9 cellular contexts compared by ENCODE assay signal in genomic region chr7:87217983-87218653, GRCh38. TPM values are rescaled to one million over a fixed set of nuclear protein-coding genes. Genes with fewer than 3 reads are reported as not detected.
DNase-seq lines count a peak whose midpoint lies in the region; ATAC-seq, FAIRE-seq and TF ChIP-seq lines count a peak whose summit lies in the region.
"Had no signal": no experiment of that assay in that cellular context is flagged by ENCODE, and none has a peak within 500 bp of the region (broad histone marks: within the 10 kb centered on the region; RNA-seq: fewer than 3 reads in every experiment).

No MANE protein-coding gene starts in this region.

- H3K36me3 ChIP-seq in right atrium auricular region = no peaks in the 10 kb centered on the region
- no peaks in the 10 kb centered on the region for H3K36me3 ChIP-seq in K562 (ENCODE audit: control insufficient read depth, insufficient read depth, low read length)
- no peaks in the 10 kb centered on the region for H3K36me3 ChIP-seq in mucosa of rectum (ENCODE audit: control insufficient read depth in 2 of 2, insufficient read depth in 2 of 2, low read length in 2 of 2)

- in situ Hi-C loops in K562 (cut with MboI) = no loop called here

- H3K27me3 ChIP-seq in right atrium auricular region (no peaks in the 10 kb centered on the region), K562 (ENCODE audit: control insufficient read depth in 2 of 2, insufficient read depth in 2 of 2, low read length in 2 of 2) (peaks cover 22 to 29% of the 10 kb centered on the region in 2 experiments; a peak in 4 of 5 replicates), mucosa of rectum (ENCODE audit: control insufficient read depth in 2 of 2, insufficient read depth in 2 of 2, low read length in 2 of 2) (peaks cover 4 to 5% of the 10 kb centered on the region in 2 donors)

- H3K79me2 ChIP-seq in K562 (ENCODE audit: control insufficient read depth, insufficient read depth, low read length) = no peaks in the 10 kb centered on the region

- TF ChIP-seq CTCF in right atrium auricular region (IDR thresholded peaks at IDR 0.05) = no peak
- no peak for TF ChIP-seq CTCF in K562 (IDR thresholded peaks at IDR 0.05 in 2 of 3, conservative IDR thresholded peaks at IDR 0.05 in 1 of 3; ENCODE audit: insufficient read depth in 2 of 3, low read depth in 1 of 3, low read length in 3 of 3)

- POLR2A ChIA-PET in K562 (lab: Yijun Ruan, JAX) = no interaction called here

- H3K4me3 ChIP-seq in right atrium auricular region (peak overlapping the region; percentile 68 to 75), K562 (no peak overlapping the region), mucosa of rectum (ENCODE audit: low read length in 2 of 2) (peak overlapping the region; percentile 91 to 98)

- no TSS peak for BruUV-seq in K562 (replicated peaks; lab: Mats Ljungman, UMichigan)

- intact Hi-C loops in left ventricle myocardium superior (cut with micrococcal nuclease) (loop anchor here (2.0 kb wide), 1 partner anchor 17 kb away; no protein-coding TSS in a partner anchor), K562 (cut with micrococcal nuclease) (loop anchor here (2.0 to 10.0 kb wide), 2 partner anchors 65 to 657 kb away; partner anchors contain the start of genes DBF4, DMTF1 and SLC25A40)

- TF ChIP-seq EP300 in K562 (IDR thresholded peaks at IDR 0.05; ENCODE audit: low read length) = no peak

- WGBS in K562 (ENCODE audit: insufficient coverage, low coverage, missing lambda C conversion rate) = 28% methylated on average over 9 of the region's 9 CpGs

- no peaks in the 10 kb centered on the region for H3K9me1 ChIP-seq in K562 (ENCODE audit: control insufficient read depth, insufficient read depth, low read length)

- peaks cover 0 to 27% of the 10 kb centered on the region in 2 donors for H3K4me1 ChIP-seq in right atrium auricular region
- peaks cover 11 to 18% of the 10 kb centered on the region in 2 experiments; a peak in 4 of 5 replicates for H3K4me1 ChIP-seq in K562 (replicated peaks in 1 of 2; ENCODE audit: control insufficient read depth in 2 of 2, insufficient read depth in 2 of 2, low read length in 2 of 2)
- H3K4me1 ChIP-seq in mucosa of rectum (ENCODE audit: control insufficient read depth in 2 of 2, insufficient read depth in 2 of 2, low read length in 2 of 2) = peaks cover 19 to 21% of the 10 kb centered on the region in 2 donors

- peak overlapping the region; percentile 3; the same call in 1 of the 2 replicates for H2AFZ ChIP-seq in K562 (ENCODE audit: low read depth, low read length)

- no peak for DNase-seq in right atrium auricular region (ENCODE audit: low spot score)
- no peak for DNase-seq in left ventricle myocardium superior
- no peak for DNase-seq in K562 (ENCODE audit: extremely low read depth in 1 of 4, low spot score in 3 of 4)
- DNase-seq in NCI-H774 (lab: John Stamatoyannopoulos, UW) = no peak
- DNase-seq in AG08396 (ENCODE audit: low spot score) = no peak
- no peak for DNase-seq in erythroblast (lab: John Stamatoyannopoulos, UW)
- DNase-seq: SHP77 treated with DMSO at 0.1 percent for 48 hours had no signal

- CTCF ChIA-PET in K562 (lab: Yijun Ruan, JAX; ENCODE audit: low intra/inter-chr PET ratio) = no interaction called here

- no peak for TF ChIP-seq RAD21 in K562 (CRISPR knock-in tag; conservative IDR thresholded peaks at IDR 0.05 in 1 of 2, IDR thresholded peaks at IDR 0.05 in 1 of 2)

- peak overlapping the region; percentile 81; the same call in 1 of the 2 replicates for H3K4me2 ChIP-seq in K562 (ENCODE audit: insufficient read depth, low read length)

- FAIRE-seq in K562 (lab: Jason Lieb, UNC) = no peak

- no peak for ATAC-seq in left ventricle myocardium superior
- ATAC-seq in K562 = no peak
- no peak for ATAC-seq in GM21717 (IDR thresholded peaks at IDR 0.05; ENCODE audit: unreplicated experiment)

- no peaks in the 10 kb centered on the region for H4K20me1 ChIP-seq in K562 (replicated peaks; ENCODE audit: control insufficient read depth, insufficient read depth, low read length)

- TF ChIP-seq POLR2A in K562 (conservative IDR thresholded peaks at IDR 0.05) (no peak), erythroblast (IDR thresholded peaks at IDR 0.05; ENCODE audit: low read length) (no peak)

- H3K27ac ChIP-seq in right atrium auricular region (peak overlapping the region; percentile 80 to 82), K562 (ENCODE audit: extremely low read depth, low read depth, low read length) (no peak overlapping the region), mucosa of rectum (ENCODE audit: low read depth in 2 of 2, low read length in 2 of 2) (peak overlapping the region; percentile 84 to 86)

- H3K9me3 ChIP-seq in right atrium auricular region (no peaks in the 10 kb centered on the region), K562 (replicated peaks; ENCODE audit: control insufficient read depth, insufficient read depth, low read depth, low read length) (no peaks in the 10 kb centered on the region), mucosa of rectum (ENCODE audit: control insufficient read depth in 2 of 2, low read length in 2 of 2) (no peaks in the 10 kb centered on the region)

- H3K9ac ChIP-seq in K562 (ENCODE audit: insufficient read depth in 1 of 2, low read depth in 2 of 2, low read length in 2 of 2) (no peak overlapping the region), mucosa of rectum (ENCODE audit: low read depth in 1 of 2, low read length in 2 of 2) (peak overlapping the region in 1 of 2 donors; percentile 93)

TF ChIP-seq in K562, 482 proteins besides CTCF, POLR2A, EP300 and RAD21 (continues in another document):
- TF ChIP-seq, protein P1, sequence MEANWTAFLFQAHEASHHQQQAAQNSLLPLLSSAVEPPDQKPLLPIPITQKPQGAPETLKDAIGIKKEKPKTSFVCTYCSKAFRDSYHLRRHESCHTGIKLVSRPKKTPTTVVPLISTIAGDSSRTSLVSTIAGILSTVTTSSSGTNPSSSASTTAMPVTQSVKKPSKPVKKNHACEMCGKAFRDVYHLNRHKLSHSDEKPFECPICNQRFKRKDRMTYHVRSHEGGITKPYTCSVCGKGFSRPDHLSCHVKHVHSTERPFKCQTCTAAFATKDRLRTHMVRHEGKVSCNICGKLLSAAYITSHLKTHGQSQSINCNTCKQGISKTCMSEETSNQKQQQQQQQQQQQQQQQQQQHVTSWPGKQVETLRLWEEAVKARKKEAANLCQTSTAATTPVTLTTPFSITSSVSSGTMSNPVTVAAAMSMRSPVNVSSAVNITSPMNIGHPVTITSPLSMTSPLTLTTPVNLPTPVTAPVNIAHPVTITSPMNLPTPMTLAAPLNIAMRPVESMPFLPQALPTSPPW (CRISPR knock-in tag; IDR thresholded peaks at IDR 0.05) = no peak
- TF ChIP-seq, protein P2, sequence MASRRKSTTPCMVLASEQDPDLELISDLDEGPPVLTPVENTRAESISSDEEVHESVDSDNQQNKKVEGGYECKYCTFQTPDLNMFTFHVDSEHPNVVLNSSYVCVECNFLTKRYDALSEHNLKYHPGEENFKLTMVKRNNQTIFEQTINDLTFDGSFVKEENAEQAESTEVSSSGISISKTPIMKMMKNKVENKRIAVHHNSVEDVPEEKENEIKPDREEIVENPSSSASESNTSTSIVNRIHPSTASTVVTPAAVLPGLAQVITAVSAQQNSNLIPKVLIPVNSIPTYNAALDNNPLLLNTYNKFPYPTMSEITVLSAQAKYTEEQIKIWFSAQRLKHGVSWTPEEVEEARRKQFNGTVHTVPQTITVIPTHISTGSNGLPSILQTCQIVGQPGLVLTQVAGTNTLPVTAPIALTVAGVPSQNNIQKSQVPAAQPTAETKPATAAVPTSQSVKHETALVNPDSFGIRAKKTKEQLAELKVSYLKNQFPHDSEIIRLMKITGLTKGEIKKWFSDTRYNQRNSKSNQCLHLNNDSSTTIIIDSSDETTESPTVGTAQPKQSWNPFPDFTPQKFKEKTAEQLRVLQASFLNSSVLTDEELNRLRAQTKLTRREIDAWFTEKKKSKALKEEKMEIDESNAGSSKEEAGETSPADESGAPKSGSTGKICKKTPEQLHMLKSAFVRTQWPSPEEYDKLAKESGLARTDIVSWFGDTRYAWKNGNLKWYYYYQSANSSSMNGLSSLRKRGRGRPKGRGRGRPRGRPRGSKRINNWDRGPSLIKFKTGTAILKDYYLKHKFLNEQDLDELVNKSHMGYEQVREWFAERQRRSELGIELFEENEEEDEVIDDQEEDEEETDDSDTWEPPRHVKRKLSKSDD (conservative IDR thresholded peaks at IDR 0.05; ENCODE audit: low read length) = no peak
- TF ChIP-seq, protein P3, sequence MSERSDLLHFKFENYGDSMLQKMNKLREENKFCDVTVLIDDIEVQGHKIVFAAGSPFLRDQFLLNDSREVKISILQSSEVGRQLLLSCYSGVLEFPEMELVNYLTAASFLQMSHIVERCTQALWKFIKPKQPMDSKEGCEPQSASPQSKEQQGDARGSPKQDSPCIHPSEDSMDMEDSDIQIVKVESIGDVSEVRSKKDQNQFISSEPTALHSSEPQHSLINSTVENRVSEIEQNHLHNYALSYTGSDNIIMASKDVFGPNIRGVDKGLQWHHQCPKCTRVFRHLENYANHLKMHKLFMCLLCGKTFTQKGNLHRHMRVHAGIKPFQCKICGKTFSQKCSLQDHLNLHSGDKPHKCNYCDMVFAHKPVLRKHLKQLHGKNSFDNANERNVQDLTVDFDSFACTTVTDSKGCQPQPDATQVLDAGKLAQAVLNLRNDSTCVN (CRISPR knock-in tag; IDR thresholded peaks at IDR 0.05) = no peak
- TF ChIP-seq MCM7 (IDR thresholded peaks at IDR 0.05) (no peak), ZNF146 (CRISPR knock-in tag; IDR thresholded peaks at IDR 0.05; ENCODE audit: unreplicated experiment) (no peak), HDAC6 (IDR thresholded peaks at IDR 0.05; ENCODE audit: low read depth, low read length) (no peak)

RNA-seq across cellular contexts. Expression of gene TMEM243, which starts 1.4 kb away (rescaled TPM):
- total RNA-seq in right atrium auricular region (10 to 100 TPM in 1 of 2 donors, 1 to 10 TPM in 1; 5.6 to 17.9 TPM), left ventricle myocardium superior (4.3 TPM), K562 (2014; rRNA removed) (6.6 and 8.6 TPM in 2 replicates), K562 (2014; rRNA removed; fragmentation: Illumina TruSeq; extraction: Trizol) (8.4 and 8.6 TPM in 2 replicates), K562 (2015; rRNA removed; fragmentation: Illumina TruSeq; extraction: Trizol) (5.2 and 6.7 TPM in 2 replicates), K562 (2021) (5.7 and 6.1 TPM in 2 replicates)
- 3.9 and 7.3 TPM in 2 replicates for total RNA-seq in K562 (2011; cell fraction: chromatin; rRNA removed; ENCODE audit: low replicate concordance)
- total RNA-seq in K562 (2011; cell fraction: nucleolus; rRNA removed) = 2.2 and 3.9 TPM in 2 replicates
- total RNA-seq in K562 (2011; cell fraction: nucleoplasm; rRNA removed) = 4.3 and 6.5 TPM in 2 replicates
- polyA plus RNA-seq in K562 (2011; rRNA removed) (5.1 and 6.3 TPM in 2 replicates), K562 (2014; fragmentation: Illumina TruSeq; extraction: Trizol) (6.3 and 6.6 TPM in 2 replicates), K562 (2014; fragmentation: Nextera tagmentation; extraction: Ambion mirVana) (1 to 10 TPM; 3.9 to 4.2 TPM), K562 (2014; rRNA removed) (7.2 and 8.5 TPM in 2 replicates)
- polyA plus RNA-seq in K562 (2011; cell fraction: cytosol; rRNA removed) = 1.8 and 4.2 TPM in 2 replicates
- 4.3 and 6.7 TPM in 2 replicates for polyA plus RNA-seq in K562 (2011; cell fraction: nucleus; rRNA removed)
- polyA plus RNA-seq in K562 (2012) = 5.5 and 18.3 TPM in 2 replicates
- polyA minus RNA-seq in K562 (2011; rRNA and poly(A)+ RNA removed) = 3.7 and 3.8 TPM in 2 replicates
- 3.5 TPM in 1 of 2 replicates, not detected in the other for polyA minus RNA-seq in K562 (2011; cell fraction: cytosol; rRNA and poly(A)+ RNA removed)
- polyA minus RNA-seq in K562 (2011; cell fraction: nucleus; rRNA and poly(A)+ RNA removed) = 2.3 and 7.2 TPM in 2 replicates
